8 cellular contexts compared by ENCODE assay signal in genomic region chrX:41084360-41085104, GRCh38. TPM values are rescaled to one million over a fixed set of nuclear protein-coding genes. Genes with fewer than 3 reads are reported as not detected.
A peak's percentile ranks its signal among the peaks of the same experiment; 100 is the strongest.
DNase-seq lines count a peak whose midpoint lies in the region; ATAC-seq and TF ChIP-seq lines count a peak whose summit lies in the region.

No MANE protein-coding gene starts in this region.

- H3K27me3 ChIP-seq in heart left ventricle (peaks cover 0 to 6% (median 0%) of the 10 kb centered on the region in 9 donors), trophoblast cell (ENCODE audit: insufficient read depth, low read length) (no peaks in the 10 kb centered on the region), transverse colon (no peaks in the 10 kb centered on the region)

- POLR2A ChIA-PET in T-cell (lab: Charles Lee), result interaction anchor here in 1 of 2 donors (0.6 to 1.1 kb wide), 4 partner anchors 28 to 58 kb away, joined by 4 to 6 read pairs (median 4); no protein-coding TSS in a partner anchor

- peak overlapping the region; percentile 91 to 95 (median 93) for H3K4me3 Mint-ChIP-seq in T-cell

- H4K12ac ChIP-seq in trophoblast cell (ENCODE audit: low read depth, low read length), result peak overlapping the region; percentile 100

- peak overlapping the region; percentile 91 for H2AK5ac ChIP-seq in trophoblast cell (ENCODE audit: low read length)

- peak overlapping the region; percentile 93 for H2AFZ ChIP-seq in trophoblast cell (ENCODE audit: insufficient read depth, low read length, poor library complexity)

- H3K4me3 ChIP-seq in heart left ventricle (peak overlapping the region; percentile 52 to 99 (median 90)), trophoblast cell (ENCODE audit: low read depth, low read length) (peak overlapping the region; percentile 83), transverse colon (peak overlapping the region; percentile 75 to 94 (median 88))

- H3K9ac ChIP-seq in trophoblast cell (ENCODE audit: low read length), result peak overlapping the region; percentile 95

- peaks cover 24 to 34% (median 26%) of the 10 kb centered on the region in 3 donors for H3K4me1 Mint-ChIP-seq in T-cell

- H3K79me1 ChIP-seq in trophoblast cell (ENCODE audit: low read length), result peaks cover 20% of the 10 kb centered on the region

- peak in 1 of 2 donors; percentile 76 for TF ChIP-seq POLR2A in heart left ventricle (IDR thresholded peaks at IDR 0.05)
- peak; percentile 81 for TF ChIP-seq POLR2A in transverse colon (IDR thresholded peaks at IDR 0.05)

- H3K36me3 Mint-ChIP-seq in T-cell, result peaks cover 12% of the 10 kb centered on the region

- in situ Hi-C loops in GM13977 (cut with MboI; ENCODE audit: low pct_unique_long_range_greater_than_20kb, low sequenced_read_pairs, unreplicated experiment), result no loop called here
- in situ Hi-C loops in transverse colon (cut with MboI; ENCODE audit: low pct_ligation_motif_present in 1 of 4, low pct_unique_long_range_greater_than_20kb in 1 of 4, low sequenced_read_pairs in 3 of 4), result no loop called here

- peak overlapping the region; percentile 82 for H3K4me2 ChIP-seq in trophoblast cell (ENCODE audit: low read length)

- TF ChIP-seq CTCF in GM13977 (IDR thresholded peaks at IDR 0.05; ENCODE audit: extremely low read depth, insufficient read depth, missing control alignments) (no peak), heart left ventricle (IDR thresholded peaks at IDR 0.05) (no peak), transverse colon (IDR thresholded peaks at IDR 0.05) (no peak)

- DNase-seq in GM13977 (ENCODE audit: low spot score) (peak; percentile 89), NCI-H146 (lab: John Stamatoyannopoulos, UW) (peak; percentile 97), T-cell (peak; percentile 90 to 100 (median 94)), amniotic epithelial cell (ENCODE audit: low read depth) (peak; percentile 94), heart left ventricle (peak; percentile 95 to 99 (median 96)), trophoblast cell (peak; percentile 92 to 98), transverse colon (peak; percentile 99)

- peak; percentile 85 for TF ChIP-seq EP300 in transverse colon (IDR thresholded peaks at IDR 0.05; ENCODE audit: low read depth)

- peaks cover 19% of the 10 kb centered on the region for H3K79me2 ChIP-seq in trophoblast cell (ENCODE audit: control insufficient read depth, insufficient read depth, low read length, poor library complexity)

- no peak overlapping the region for H3K23ac ChIP-seq in trophoblast cell (ENCODE audit: low read length)

- 0 to 2% (median 1%) methylated on average over 46 to 65 of the region's 65 CpGs for WGBS in heart left ventricle, 4 donors
- no CpG with 5 or more reads among the region's 65 CpGs for WGBS in trophoblast cell (ENCODE audit: extremely low coverage, insufficient coverage, insufficient read length)
- WGBS in transverse colon (ENCODE audit: low coverage in 1 of 2), 2 donors, result 0% methylated on average over 58 of the region's 65 CpGs; no CpG with 5 or more reads in 1 of the 2 donors

- H2BK5ac ChIP-seq in trophoblast cell (ENCODE audit: low read depth, low read length, poor library complexity), result peak overlapping the region; percentile 100

- CTCF ChIA-PET in T-cell (lab: Charles Lee), result interaction anchor here in 1 of 2 donors (0.6 to 2.1 kb wide), 4 partner anchors 27 to 207 kb away, joined by 3 to 7 read pairs (median 5); no protein-coding TSS in a partner anchor

- H3K27ac Mint-ChIP-seq in T-cell, result peak overlapping the region; percentile 98 to 99

- peak overlapping the region; percentile 100 for H3K14ac ChIP-seq in trophoblast cell (ENCODE audit: low read length)

- peak overlapping the region; percentile 100 for H3K18ac ChIP-seq in trophoblast cell (ENCODE audit: low read length)

- H2BK120ac ChIP-seq in trophoblast cell (ENCODE audit: insufficient read depth, low read length, poor library complexity), result peak overlapping the region; percentile 99

- H2BK12ac ChIP-seq in trophoblast cell (ENCODE audit: low read length), result peak overlapping the region; percentile 91

- ATAC-seq in HG02870 (IDR thresholded peaks at IDR 0.05; ENCODE audit: unreplicated experiment) (peak; percentile 58), T-cell (replicated peaks in 1 of 4) (peak; percentile 65 to 70 (median 68)), heart left ventricle (peak; percentile 85 to 89 (median 88))

- intact Hi-C loops in heart left ventricle (cut with DNase I) (loop anchor here in 7 of 10 donors (1.0 to 10.0 kb wide), 8 partner anchors 70 to 430 kb away; partner anchors contain the start of genes DDX3X (in 1 of the 7) and MED14 (in 1 of the 7)), transverse colon (cut with DNase I; ENCODE audit: low total_unique reads) (loop anchor here (5.0 kb wide), 1 partner anchor 248 kb away; the partner anchor contains the start of gene DDX3X)

- peaks cover 0 to 11% of the 10 kb centered on the region in 2 donors for H3K27me3 Mint-ChIP-seq in T-cell

- H3K9me3 ChIP-seq in heart left ventricle (no peaks in the 10 kb centered on the region), trophoblast cell (ENCODE audit: insufficient read depth, low read depth, low read length) (no peaks in the 10 kb centered on the region), transverse colon (no peaks in the 10 kb centered on the region)

- H3K9me3 Mint-ChIP-seq in T-cell, result no peaks in the 10 kb centered on the region

- H3K27ac ChIP-seq in heart left ventricle (peak overlapping the region; percentile 90 to 100 (median 99)), trophoblast cell (ENCODE audit: low read depth, low read length) (peak overlapping the region; percentile 98), transverse colon (peak overlapping the region; percentile 96 to 100 (median 99))

- peaks cover 0 to 6% (median 0%) of the 10 kb centered on the region in 9 donors for H3K36me3 ChIP-seq in heart left ventricle
- no peaks in the 10 kb centered on the region for H3K36me3 ChIP-seq in trophoblast cell (ENCODE audit: control insufficient read depth in 1 of 2, insufficient read depth in 2 of 2, low read length in 2 of 2)
- peaks cover 0 to 1% (median 0%) of the 10 kb centered on the region in 4 donors for H3K36me3 ChIP-seq in transverse colon

- H3K4me1 ChIP-seq in heart left ventricle, result peaks cover 0 to 37% (median 14%) of the 10 kb centered on the region in 12 donors
- H3K4me1 ChIP-seq in trophoblast cell (ENCODE audit: control insufficient read depth in 1 of 2, insufficient read depth in 2 of 2, low read length in 2 of 2), result peaks cover 0 to 1% of the 10 kb centered on the region in 2 experiments
- peaks cover 0 to 22% (median 2%) of the 10 kb centered on the region in 4 donors for H3K4me1 ChIP-seq in transverse colon

- H4K8ac ChIP-seq in trophoblast cell (ENCODE audit: low read depth, low read length), result peak overlapping the region; percentile 100

- peak overlapping the region; percentile 100 for H4K91ac ChIP-seq in trophoblast cell (ENCODE audit: low read depth, low read length)

- peak overlapping the region; percentile 97 for H3K4ac ChIP-seq in trophoblast cell (ENCODE audit: low read depth, low read length)

RNA-seq across cellular contexts. Expression of gene USP9X, which starts 0.7 kb away (rescaled TPM):
- total RNA-seq in T-cell, result 10 to 100 TPM; 51.7 to 84.2 (median 62.7) TPM
- total RNA-seq in heart left ventricle, result 10 to 100 TPM; 54.6 to 80.1 (median 67.3) TPM
- 10 to 100 TPM in 1 of 2 donors, 1 to 10 TPM in 1; 9.5 to 22.1 TPM for polyA plus RNA-seq in heart left ventricle
- 23.8 and 24.7 TPM in 2 replicates for polyA plus RNA-seq in trophoblast cell (2013)
- total RNA-seq in transverse colon, result 100 to 1,000 TPM in 2 of 4 donors, 10 to 100 TPM in 2; 54.9 to 154 (median 98.0) TPM

Comparison
In these comparisons a context has a peak if more than half of its experiments do, and no peak if none do; other contexts are left out.
1. Peak in every context shown above with its lines: DNase-seq, ATAC-seq, H3K4me3 ChIP-seq and H3K27ac ChIP-seq.